ENCODE assay signal across 22 cellular contexts in genomic region chr18:79487198-79488165, GRCh38.
DNase-seq lines count a peak whose midpoint lies in the region; ATAC-seq and TF ChIP-seq lines count a peak whose summit lies in the region.
"Had no signal": no experiment of that assay in that cellular context is flagged by ENCODE, and none has a peak within 500 bp of the region (broad histone marks: within the 10 kb centered on the region; RNA-seq: fewer than 3 reads in every experiment).

No MANE protein-coding gene starts in this region.

- H3K4me3 ChIP-seq in BLaER1 treated with 17β-estradiol and CSF1 and Interleukin-3, amounts not matched to agents 10 nM and 100 nM: no peak overlapping the region
- peak overlapping the region; percentile 46 for H3K4me3 ChIP-seq in OCI-LY1 (ENCODE audit: low read depth, low read length, poor library complexity, severe bottlenecking)
- H3K4me3 ChIP-seq in ovary: no peak overlapping the region
- H3K4me3 ChIP-seq: cardiac muscle cell, lung, thyroid gland had no signal

- intact Hi-C loops in ovary (cut with DNase I): loop anchor here in 1 of 4 donors (10.0 kb wide), 1 partner anchor 157 kb away; no protein-coding TSS in a partner anchor

- no peak for ATAC-seq in GM21390 (IDR thresholded peaks at IDR 0.05; ENCODE audit: unreplicated experiment)

- H3K27me3 ChIP-seq in BLaER1 treated with 17β-estradiol and CSF1 and Interleukin-3, amounts not matched to agents 10 nM and 100 nM: peaks cover 0 to 36% (median 0%) of the 10 kb centered on the region in 11 experiments; a peak in 7 of 22 replicates
- H3K27me3 ChIP-seq in OCI-LY1 (ENCODE audit: insufficient read depth, low read length): no peaks in the 10 kb centered on the region
- H3K27me3 ChIP-seq in ovary: no peaks in the 10 kb centered on the region
- H3K27me3 ChIP-seq: cardiac muscle cell, thyroid gland had no signal

- TF ChIP-seq CTCF in OCI-LY1 (IDR thresholded peaks at IDR 0.05; ENCODE audit: low read length) (no peak), ovary (IDR thresholded peaks at IDR 0.05) (no peak)

- peak overlapping the region in 1 of 11 experiments; percentile 50; a peak in 1 of 22 replicates for H3K9ac ChIP-seq in BLaER1 treated with 17β-estradiol and CSF1 and Interleukin-3, amounts not matched to agents 10 nM and 100 nM
- peak overlapping the region; percentile 86 for H3K9ac ChIP-seq in OCI-LY1 (ENCODE audit: low read length)

- 90 to 91% (median 91%) methylated on average over 51 to 63 of the region's 63 CpGs for WGBS in ovary, 3 donors

- peaks cover 22 to 99% (median 94%) of the 10 kb centered on the region in 10 experiments for H3K4me1 ChIP-seq in BLaER1 treated with 17β-estradiol and CSF1 and Interleukin-3, amounts not matched to agents 10 nM and 100 nM
- H3K4me1 ChIP-seq in OCI-LY1 (ENCODE audit: insufficient read depth, low read length, severe bottlenecking): peaks cover 72% of the 10 kb centered on the region
- H3K4me1 ChIP-seq in ovary (ENCODE audit: insufficient read depth): peaks cover 9% of the 10 kb centered on the region

- H3K9me2 ChIP-seq in OCI-LY1 (ENCODE audit: low read depth, low read length): no peaks in the 10 kb centered on the region

- H4K20me1 ChIP-seq in BLaER1 treated with 17β-estradiol and CSF1 and Interleukin-3, amounts not matched to agents 10 nM and 100 nM: peaks cover 0 to 68% (median 14%) of the 10 kb centered on the region in 11 experiments; a peak in 11 of 22 replicates
- H4K20me1 ChIP-seq in OCI-LY1 (ENCODE audit: insufficient read depth, low read length): no peaks in the 10 kb centered on the region

- TF ChIP-seq EP300 in ovary (IDR thresholded peaks at IDR 0.05): no peak

- H3K4me2 ChIP-seq in BLaER1 treated with 17β-estradiol and CSF1 and Interleukin-3, amounts not matched to agents 10 nM and 100 nM: peak overlapping the region in 9 of 11 experiments; percentile 83 to 100 (median 98); a peak in 17 of 22 replicates
- H3K4me2 ChIP-seq in OCI-LY1 (ENCODE audit: low read length): peak overlapping the region; percentile 69

- H3K9me3 ChIP-seq in BLaER1 treated with 17β-estradiol and CSF1 and Interleukin-3, amounts not matched to agents 10 nM and 100 nM (replicated peaks in 1 of 11): no peaks in the 10 kb centered on the region
- H3K9me3 ChIP-seq in OCI-LY1 (ENCODE audit: low read length): no peaks in the 10 kb centered on the region
- H3K9me3 ChIP-seq in ovary: no peaks in the 10 kb centered on the region
- H3K9me3 ChIP-seq: thyroid gland had no signal

- peak overlapping the region in 2 of 11 experiments; percentile 86 to 89; a peak in 2 of 22 replicates for H3K27ac ChIP-seq in BLaER1 treated with 17β-estradiol and CSF1 and Interleukin-3, amounts not matched to agents 10 nM and 100 nM
- H3K27ac ChIP-seq in OCI-LY1 (ENCODE audit: low read depth, low read length, poor library complexity, severe bottlenecking) (peak overlapping the region; percentile 99), ovary (no peak overlapping the region)
- H3K27ac ChIP-seq: cardiac muscle cell, HL-60, thyroid gland had no signal

- H2AFZ ChIP-seq in OCI-LY1 (ENCODE audit: low read length): no peak overlapping the region

- H3K36me3 ChIP-seq in BLaER1 treated with 17β-estradiol and CSF1 and Interleukin-3, amounts not matched to agents 10 nM and 100 nM: peaks cover 0 to 36% (median 9%) of the 10 kb centered on the region in 11 experiments; a peak in 13 of 22 replicates
- H3K36me3 ChIP-seq in OCI-LY1 (ENCODE audit: insufficient read depth, low read length) (peaks cover 62% of the 10 kb centered on the region), ovary (no peaks in the 10 kb centered on the region)
- H3K36me3 ChIP-seq: cardiac muscle cell, thyroid gland had no signal

- DNase-seq in iPS-NIHi11 (ENCODE audit: low spot score) (peak; percentile 15), ovary (peak in 3 of 5 donors; percentile 25 to 33 (median 26)), LoVo (ENCODE audit: low spot score) (no peak), retina (no peak)
- DNase-seq in stimulated activated CD4-positive, alpha-beta T cell treated with anti-CD3 and anti-CD28 coated beads, Interleukin-4, amount 100 ng/mL, for 1 hour: no peak
- DNase-seq: activated CD4-positive, alpha-beta T cell treated with anti-CD3 and anti-CD28 coated beads, Interleukin-2, amount 50 U/mL, for 48 hours; activated naive CD4-positive, alpha-beta T cell treated with anti-CD3 and anti-CD28 coated beads for 36 hours; CD4-positive, alpha-beta memory T cell; dermis blood vessel endothelial cell; NCI-H2107; NCI-H510A; NK-92 treated with Interleukin-12 subunit alpha and Interleukin-12 subunit beta, amount 100 ng/mL, for 24 hours; occipital lobe; RPMI8226; stimulated activated naive CD4-positive, alpha-beta T cell; thyroid gland had no signal

- TF ChIP-seq POLR2A in ovary (IDR thresholded peaks at IDR 0.05): no peak

- no peaks in the 10 kb centered on the region for H3F3A ChIP-seq in OCI-LY1 (ENCODE audit: insufficient read depth, low read length)

- H3K79me2 ChIP-seq in OCI-LY1 (ENCODE audit: insufficient read depth, low read length): no peaks in the 10 kb centered on the region

Comparison
In these comparisons a context has a peak if more than half of its experiments do, and no peak if none do; other contexts are left out.
1. DNase-seq: peak in iPS-NIHi11 (single experiment) and ovary (3 of 5); none in LoVo (single experiment), stimulated activated CD4-positive, alpha-beta T cell treated with anti-CD3 and anti-CD28 coated beads, Interleukin-4, amount 100 ng/mL, for 1 hour (single experiment) and retina (single experiment).